ENCODE assay signal across 1 cellular context in genomic region chr19:48363810-48364563, GRCh38.
TF ChIP-seq lines count a peak whose summit lies in the region.

Gene SYNGR4 (plus strand): TSS chr19:48364367. CDS start chr19:48365843, 1,476 bp downstream.
Gene TMEM143 (minus strand): TSS chr19:48363940. CDS start chr19:48363920, 20 bp downstream.

TF ChIP-seq in K562, 482 proteins besides CTCF, POLR2A, EP300 and RAD21 (continued from another document and continues in another):
- TF ChIP-seq REST (CRISPR knock-in tag; IDR thresholded peaks at IDR 0.05; ENCODE audit: low read depth) (0 out of 2 replicates have a peak, but pooled peaks have one; percentile 19), ZNF785 (CRISPR knock-in tag; IDR thresholded peaks at IDR 0.05) (no peak), HMGXB4 (CRISPR knock-in tag; IDR thresholded peaks at IDR 0.05) (no peak), TARDBP (IDR thresholded peaks at IDR 0.05) (no peak), NR3C1 (CRISPR knock-in tag; IDR thresholded peaks at IDR 0.05) (no peak), CHCHD3 (CRISPR knock-in tag; IDR thresholded peaks at IDR 0.05) (0 out of 2 replicates have a peak, but pooled peaks have one; percentile 55), ZNF780A (CRISPR knock-in tag; IDR thresholded peaks at IDR 0.05) (no peak), TAF7 (tag; IDR thresholded peaks at IDR 0.05) (no peak), TRIM25 (IDR thresholded peaks at IDR 0.05; ENCODE audit: borderline replicate concordance) (no peak), MYC (IDR thresholded peaks at IDR 0.05; ENCODE audit: low read depth, low read length) (peak; percentile 69), MYC (CRISPR knock-in tag; IDR thresholded peaks at IDR 0.05; ENCODE audit: borderline replicate concordance, low read depth) (no peak), ZFPM2 (CRISPR knock-in tag; IDR thresholded peaks at IDR 0.05) (no peak), MAFK (IDR thresholded peaks at IDR 0.05; ENCODE audit: low read length) (peak; percentile 51), E2F1 (CRISPR knock-in tag; IDR thresholded peaks at IDR 0.05) (peak; percentile 98), MLX (CRISPR knock-in tag; conservative IDR thresholded peaks at IDR 0.05) (no peak), CBX2 (IDR thresholded peaks at IDR 0.05; ENCODE audit: insufficient read depth, low read length, poor library complexity, severe bottlenecking) (no peak), FOXA3 (CRISPR knock-in tag; conservative IDR thresholded peaks at IDR 0.05 in 1 of 2, IDR thresholded peaks at IDR 0.05 in 1 of 2) (peak in 1 of 2 experiments; percentile 43; a peak in 1 of 4 replicates), PRDM10 (IDR thresholded peaks at IDR 0.05; ENCODE audit: partially characterized antibody) (peak; percentile 83), ATF2 (CRISPR knock-in tag; IDR thresholded peaks at IDR 0.05) (no peak), PYGO2 (tag; IDR thresholded peaks at IDR 0.05) (no peak), CEBPB (tag; IDR thresholded peaks at IDR 0.05) (no peak), ATF1 (CRISPR knock-in tag; IDR thresholded peaks at IDR 0.05) (no peak), ATF1 (tag; IDR thresholded peaks at IDR 0.05) (peak; percentile 87), CLOCK (CRISPR knock-in tag; IDR thresholded peaks at IDR 0.05; ENCODE audit: borderline replicate concordance) (no peak), CBFB (CRISPR knock-in tag; IDR thresholded peaks at IDR 0.05) (no peak), ZNF512 (tag; IDR thresholded peaks at IDR 0.05) (no peak), ZKSCAN1 (IDR thresholded peaks at IDR 0.05; ENCODE audit: low read depth, low read length) (0 out of 2 replicates have a peak, but pooled peaks have one; percentile 24), CUX1 (CRISPR knock-in tag; IDR thresholded peaks at IDR 0.05) (no peak), ZNF224 (CRISPR knock-in tag; IDR thresholded peaks at IDR 0.05) (no peak)
